In genomic region chr1:89908993-89909436, GRCh38 we compare ENCODE assay signal across 8 cellular contexts.
A peak's percentile ranks its signal among the peaks of the same experiment; 100 is the strongest.
DNase-seq lines count a peak whose midpoint lies in the region; ATAC-seq and TF ChIP-seq lines count a peak whose summit lies in the region.

No MANE protein-coding gene starts in this region.

- TF ChIP-seq POLR2A in adrenal gland (IDR thresholded peaks at IDR 0.05), result no peak
- no peak for TF ChIP-seq POLR2A in transverse colon (IDR thresholded peaks at IDR 0.05)

- no peak overlapping the region for H3K4me3 ChIP-seq in AG10803 (ENCODE audit: low read length)
- no peak overlapping the region for H3K4me3 ChIP-seq in adrenal gland
- no peak overlapping the region for H3K4me3 ChIP-seq in transverse colon

- in situ Hi-C loops in transverse colon (cut with MboI; ENCODE audit: low pct_ligation_motif_present in 1 of 4, low pct_unique_long_range_greater_than_20kb in 1 of 4, low sequenced_read_pairs in 3 of 4), result no loop called here

- H3K27me3 ChIP-seq in adrenal gland (no peaks in the 10 kb centered on the region), transverse colon (no peaks in the 10 kb centered on the region)

- intact Hi-C loops in adrenal gland (cut with DNase I) (no loop called here), transverse colon (cut with DNase I; ENCODE audit: low total_unique reads) (no loop called here)

- no peak for TF ChIP-seq CTCF in AG10803 (conservative IDR thresholded peaks at IDR 0.05; ENCODE audit: low read length)
- TF ChIP-seq CTCF in adrenal gland (IDR thresholded peaks at IDR 0.05), result no peak
- no peak for TF ChIP-seq CTCF in transverse colon (IDR thresholded peaks at IDR 0.05)

- no peaks in the 10 kb centered on the region for H3K9me3 ChIP-seq in adrenal gland (replicated peaks in 1 of 3)
- no peaks in the 10 kb centered on the region for H3K9me3 ChIP-seq in transverse colon

- DNase-seq in AG10803 (ENCODE audit: low read depth), result peak; percentile 56
- DNase-seq in HS-5 (ENCODE audit: low read depth), result peak; percentile 68
- no peak for DNase-seq in adrenal gland
- DNase-seq in left lobe of liver (ENCODE audit: low spot score), result no peak
- DNase-seq in transverse colon, result no peak
- DNase-seq in T1000 (lab: John Stamatoyannopoulos, UW), result no peak

- whole genome bisulfite sequencing in adrenal gland, 4 donors, result 31 to 39% (median 34%) methylated on average over 3 of the region's 3 CpGs
- WGBS in transverse colon (ENCODE audit: low coverage in 1 of 2), 2 donors, result 40 to 71% methylated on average over 3 of the region's 3 CpGs

- H3K4me1 ChIP-seq in adrenal gland (replicated peaks in 1 of 2) (peaks cover 29 to 58% of the 10 kb centered on the region in 2 donors), transverse colon (no peaks in the 10 kb centered on the region)

- H3K27ac ChIP-seq in adrenal gland, result peak overlapping the region in 4 of 5 donors; percentile 9 to 81 (median 68)
- H3K27ac ChIP-seq in transverse colon, result no peak overlapping the region

- no peak for TF ChIP-seq EP300 in transverse colon (IDR thresholded peaks at IDR 0.05; ENCODE audit: low read depth)

- ATAC-seq in left lobe of liver (peak; percentile 25), HG02571 (IDR thresholded peaks at IDR 0.05; ENCODE audit: unreplicated experiment) (no peak), GM19452 (IDR thresholded peaks at IDR 0.05; ENCODE audit: unreplicated experiment) (no peak)

- H3K36me3 ChIP-seq in adrenal gland (replicated peaks in 1 of 2) (no peaks in the 10 kb centered on the region), transverse colon (no peaks in the 10 kb centered on the region)

Comparison
In these comparisons a context has a peak if more than half of its experiments do, and no peak if none do; other contexts are left out.
1. DNase-seq: peak in AG10803 (single experiment) and HS-5 (single experiment); none in adrenal gland (0 of 7), left lobe of liver (single experiment), transverse colon (single experiment) and T1000 (single experiment).
2. H3K27ac ChIP-seq: peak in adrenal gland (4 of 5); none in transverse colon (0 of 4).